Comparison of ENCODE assay signal across 15 cellular contexts in genomic region chr1:179969962-179970361, GRCh38. TPM values are rescaled to one million over a fixed set of nuclear protein-coding genes. Genes with fewer than 3 reads are reported as not detected.
DNase-seq lines count a peak whose midpoint lies in the region; ATAC-seq and TF ChIP-seq lines count a peak whose summit lies in the region.
"Had no signal": no experiment of that assay in that cellular context is flagged by ENCODE, and none has a peak within 500 bp of the region (broad histone marks: within the 10 kb centered on the region; RNA-seq: fewer than 3 reads in every experiment).

No MANE protein-coding gene starts in this region.

- peaks cover 37% of the 10 kb centered on the region for H3K4me1 Mint-ChIP-seq in osteocyte (ENCODE audit: unreplicated experiment)

- peaks cover 48% of the 10 kb centered on the region for H3K4me1 ChIP-seq in vagina

- H3K27me3 ChIP-seq in vagina: no peaks in the 10 kb centered on the region
- H3K27me3 ChIP-seq: MG63 had no signal

- DNase-seq in Right ventricle myocardium inferior (ENCODE audit: missing footprints): no peak
- no peak for DNase-seq in cardiac septum (ENCODE audit: low spot score)
- peak; percentile 30 for DNase-seq in fibroblast of the conjunctiva (ENCODE audit: low read depth)
- no peak for DNase-seq in osteocyte (ENCODE audit: extremely low spot score, unreplicated experiment)
- no peak for DNase-seq in vagina (ENCODE audit: extremely low spot score in 2 of 2)
- DNase-seq in NCI-H146 (lab: John Stamatoyannopoulos, UW): no peak
- no peak for DNase-seq in NCI-H1930 (lab: John Stamatoyannopoulos, UW)
- DNase-seq: activated CD4-positive, alpha-beta T cell treated with anti-CD3 and anti-CD28 coated beads, Interleukin-2, amount 50 U/mL, for 48 hours; activated effector memory CD4-positive, alpha-beta T cell treated with Interleukin-2 at 50 U/mL for 16 hours; dermis blood vessel endothelial cell; MG63; NCI-H226; T-helper 2 cell had no signal

- H3K27ac ChIP-seq in vagina: peak overlapping the region; percentile 67
- H3K27ac ChIP-seq: A549 had no signal

- peaks cover 8% of the 10 kb centered on the region for H3K36me3 Mint-ChIP-seq in osteocyte (ENCODE audit: unreplicated experiment)

- TF ChIP-seq POLR2A in vagina (IDR thresholded peaks at IDR 0.05): no peak

- H3K9me3 ChIP-seq in vagina: no peaks in the 10 kb centered on the region
- H3K9me3 ChIP-seq: A549 had no signal

- peak overlapping the region; percentile 74 for H3K27ac Mint-ChIP-seq in osteocyte (ENCODE audit: unreplicated experiment)

- no peak overlapping the region for H3K4me3 ChIP-seq in vagina
- H3K4me3 ChIP-seq: A549, MG63 had no signal

- intact Hi-C loops in Right ventricle myocardium inferior (cut with DNase I) (no loop called here), cardiac septum (cut with DNase I) (no loop called here), vagina (cut with DNase I) (no loop called here)

- no peaks in the 10 kb centered on the region for H3K27me3 Mint-ChIP-seq in osteocyte (ENCODE audit: unreplicated experiment)

- no peak overlapping the region for H3K4me3 Mint-ChIP-seq in osteocyte (ENCODE audit: unreplicated experiment)

- ATAC-seq in Right ventricle myocardium inferior (peak; percentile 82), HG02852 (IDR thresholded peaks at IDR 0.05; ENCODE audit: unreplicated experiment) (no peak)
- ATAC-seq: A549 had no signal

- no peaks in the 10 kb centered on the region for H3K9me3 Mint-ChIP-seq in osteocyte (ENCODE audit: unreplicated experiment)

- H3K36me3 ChIP-seq in vagina: no peaks in the 10 kb centered on the region
- H3K36me3 ChIP-seq: MG63 had no signal

- TF ChIP-seq CTCF in osteocyte (IDR thresholded peaks at IDR 0.05) (no peak), vagina (IDR thresholded peaks at IDR 0.05) (no peak)

RNA-seq across cellular contexts. Expression of gene CEP350, which starts 15.4 kb away (rescaled TPM):
- total RNA-seq in Right ventricle myocardium inferior (27.1 TPM), cardiac septum (36.6 TPM), osteocyte (41.4 and 42.2 TPM in 2 replicates), vagina (53.0 TPM)
